33 cellular contexts compared by ENCODE assay signal in the genomic region with DNA sequence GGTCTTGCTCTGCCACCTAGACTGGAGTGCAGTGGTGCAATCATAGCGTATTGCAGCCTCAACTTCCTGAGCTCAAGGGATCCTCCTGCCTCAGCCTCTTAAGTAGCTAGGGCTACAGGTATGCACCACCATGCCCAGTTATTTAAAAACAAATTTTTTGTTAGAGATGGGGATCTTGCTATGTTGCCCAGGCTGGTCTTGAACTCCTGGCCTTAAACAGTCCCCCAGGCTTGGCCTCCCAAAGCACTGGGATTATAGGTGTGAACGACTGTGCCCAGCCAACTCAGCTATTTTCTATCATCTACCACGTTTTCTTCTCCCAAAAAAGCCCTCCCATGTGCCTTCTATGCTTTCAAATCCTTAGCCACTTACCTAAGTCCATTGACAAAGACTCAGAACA.
"Had no signal": no experiment of that assay in that cellular context is flagged by ENCODE, and none has a peak within 500 bp of the region (broad histone marks: within the 10 kb centered on the region; RNA-seq: fewer than 3 reads in every experiment).

No MANE protein-coding gene starts in this region.

- H3K36me3 ChIP-seq: MG63 had no signal

- H3K4me3 ChIP-seq: MG63 had no signal

- DNase-seq: Karpas-422, Kasumi-1, MG63, MM.1S, MV-4-11, NCI-H1048, NCI-H1092, NCI-H1092 treated with DMSO at 0.1 percent for 48 hours, NCI-H1105, NCI-H1105 treated with DMSO at 0.1 percent for 48 hours, NCI-H1417, NCI-H1417 treated with DMSO at 0.1 percent for 48 hours, NCI-H1436, NCI-H1436 treated with DMSO at 0.1 percent for 48 hours, NCI-H146, NCI-H1694, NCI-H1694 treated with DMSO at 0.1 percent for 48 hours, NCI-H187, NCI-H1930, NCI-H2029, NCI-H2081, NCI-H2081 treated with DMSO at 0.1 percent for 48 hours, NCI-H2107, NCI-H2171, NCI-H2171 treated with DMSO at 0.1 percent for 48 hours, NCI-H2227 treated with DMSO at 0.1 percent for 48 hours, NCI-H226, NCI-H345, NCI-H446, NCI-H446 treated with DMSO at 0.1 percent for 48 hours, NCI-H510A, NCI-H510A treated with DMSO at 0.1 percent for 48 hours, NCI-H524 had no signal

- H3K9me3 ChIP-seq: MG63 had no signal

- H3K27me3 ChIP-seq: MG63 had no signal
